10 cellular contexts compared by ENCODE assay signal in genomic region chr10:93746844-93747284, GRCh38. TPM values are rescaled to one million over a fixed set of nuclear protein-coding genes. Genes with fewer than 3 reads are reported as not detected.
A peak's percentile ranks its signal among the peaks of the same experiment; 100 is the strongest.
DNase-seq lines count a peak whose midpoint lies in the region; ATAC-seq, FAIRE-seq and TF ChIP-seq lines count a peak whose summit lies in the region.
"Had no signal": no experiment of that assay in that cellular context is flagged by ENCODE, and none has a peak within 500 bp of the region (broad histone marks: within the 10 kb centered on the region; RNA-seq: fewer than 3 reads in every experiment).

No MANE protein-coding gene starts in this region.

- no peaks in the 10 kb centered on the region for H3K36me3 ChIP-seq in IMR-90 (ENCODE audit: control insufficient read depth, insufficient read depth, low read length)
- no peaks in the 10 kb centered on the region for H3K36me3 ChIP-seq in GM12878 (ENCODE audit: control insufficient read depth in 2 of 2, insufficient read depth in 2 of 2, low read length in 1 of 2)
- no peaks in the 10 kb centered on the region for H3K36me3 ChIP-seq in gastrocnemius medialis

- peak overlapping the region; percentile 76 to 95 (median 78) for H3K27ac Mint-ChIP-seq in nephron
- H3K27ac Mint-ChIP-seq: T-helper 1 cell treated with Interleukin-12 subunit alpha and Interleukin-12 subunit beta and Interleukin-4 antibody, amounts not matched to agents 30 μg/mL and 1 μg/mL, for 36 hours had no signal

- H4K5ac ChIP-seq in IMR-90 (ENCODE audit: low read depth, low read length) = no peak overlapping the region

- H3K18ac ChIP-seq in IMR-90 (ENCODE audit: low read depth, low read length) = no peak overlapping the region

- dilution Hi-C loops in IMR-90 (cut with HindIII; ENCODE audit: low sequenced_read_pairs, unreplicated experiment) = no loop called here

- no peak overlapping the region for H4K91ac ChIP-seq in IMR-90 (ENCODE audit: insufficient read depth, low read depth, low read length)

- RAD21 ChIA-PET in GM12878 (lab: Charles Lee; ENCODE audit: unreplicated experiment) = no interaction called here

- SMC1A ChIA-PET in GM12878 (lab: Charles Lee; ENCODE audit: uncharacterized antibody, unreplicated experiment) = interaction anchor here (0.8 to 3.7 kb wide), 3 partner anchors 27 to 69 kb away, joined by 3 to 13 read pairs (median 3); no protein-coding TSS in a partner anchor

- H3K27me3 Mint-ChIP-seq in nephron (ENCODE audit: low read depth) = peaks cover 5% of the 10 kb centered on the region

- H2BK5ac ChIP-seq in IMR-90 (ENCODE audit: low read depth, low read length, poor library complexity, severe bottlenecking) = no peak overlapping the region

- H3K4ac ChIP-seq in IMR-90 (ENCODE audit: low read depth, low read length) = no peak overlapping the region

- no peaks in the 10 kb centered on the region for H3K9me1 ChIP-seq in IMR-90 (ENCODE audit: insufficient read depth, low read length)

- BruUV-seq in IMR-90 (replicated peaks; lab: Mats Ljungman, UMichigan) (no TSS peak), GM12878 (replicated peaks; lab: Mats Ljungman, UMichigan) (no TSS peak)

- no peak for TF ChIP-seq EP300 in GM12878 (IDR thresholded peaks at IDR 0.05; ENCODE audit: borderline replicate concordance in 1 of 2, control insufficient read depth in 1 of 2, low read depth in 2 of 2, low read length in 2 of 2)

- intact Hi-C loops in IMR-90 (cut with micrococcal nuclease) = no loop called here
- intact Hi-C loops in GM12878 (cut with micrococcal nuclease; ENCODE audit: unreplicated experiment) = loop anchor here (5.0 kb wide), 1 partner anchor 70 kb away; no protein-coding TSS in a partner anchor
- intact Hi-C loops in gastrocnemius medialis (cut with DNase I; ENCODE audit: low total_unique reads) = no loop called here

- H3K36me3 Mint-ChIP-seq in nephron (ENCODE audit: low read depth) = no peaks in the 10 kb centered on the region
- H3K36me3 Mint-ChIP-seq: naive B cell had no signal

- in situ Hi-C loops in IMR-90 (cut with MboI; ENCODE audit: low sequenced_read_pairs) (no loop called here), GM12878 (cut with MboI) (no loop called here), gastrocnemius medialis (cut with MboI; ENCODE audit: low sequenced_read_pairs in 4 of 4) (no loop called here)

- no peak overlapping the region for H2BK120ac ChIP-seq in IMR-90 (ENCODE audit: low read depth, low read length)

- no peak overlapping the region for H3K56ac ChIP-seq in IMR-90 (ENCODE audit: extremely low read depth, insufficient read depth, low read length)

- peaks cover 5% of the 10 kb centered on the region for H3K27me3 ChIP-seq in IMR-90 (ENCODE audit: control insufficient read depth, insufficient read depth, low read length)
- no peaks in the 10 kb centered on the region for H3K27me3 ChIP-seq in GM12878 (replicated peaks in 1 of 2; ENCODE audit: control insufficient read depth in 2 of 2, insufficient read depth in 2 of 2, low read length in 1 of 2)
- no peaks in the 10 kb centered on the region for H3K27me3 ChIP-seq in gastrocnemius medialis

- FAIRE-seq in GM12878 (lab: Jason Lieb, UNC) = no peak

- DNase-seq in EH (ENCODE audit: low read depth) (peak; percentile 100), IMR-90 (peak; percentile 89), GM12878 (ENCODE audit: low read depth, low spot score) (no peak), GDM1 (lab: John Stamatoyannopoulos, UW) (no peak), midbrain (lab: John Stamatoyannopoulos, UW) (no peak), gastrocnemius medialis (no peak)
- DNase-seq in activated CD4-positive, CD25-positive, alpha-beta regulatory T cell treated with anti-CD3 and anti-CD28 coated beads, Interleukin-2, amount 50 U/mL, for 72 hours = no peak
- DNase-seq: naive B cell had no signal

- H4K20me1 ChIP-seq in IMR-90 (ENCODE audit: insufficient read depth, low read length) (no peaks in the 10 kb centered on the region), GM12878 (ENCODE audit: control insufficient read depth, insufficient read depth) (no peaks in the 10 kb centered on the region)

- H2AK9ac ChIP-seq in IMR-90 (replicated peaks; ENCODE audit: low read depth, low read length, poor library complexity) = no peak overlapping the region

- H3K9me3 Mint-ChIP-seq in nephron = no peaks in the 10 kb centered on the region
- H3K9me3 Mint-ChIP-seq: naive B cell; T-helper 1 cell treated with Interleukin-12 subunit alpha and Interleukin-12 subunit beta and Interleukin-4 antibody, amounts not matched to agents 30 μg/mL and 1 μg/mL, for 36 hours had no signal

- H3K4me1 Mint-ChIP-seq in nephron = peaks cover 16% of the 10 kb centered on the region

- CTCF ChIA-PET in IMR-90 (lab: Yijun Ruan, JAX) = interaction anchor here (1.6 kb wide), 1 partner anchor 69 kb away, joined by 4 read pairs; no protein-coding TSS in a partner anchor
- CTCF ChIA-PET in GM12878 (lab: Yijun Ruan, JAX) = interaction anchor here (0.7 to 4.0 kb wide), 3 partner anchors 13 to 68 kb away, joined by 3 to 31 read pairs (median 4); no protein-coding TSS in a partner anchor

- H3K4me2 ChIP-seq in IMR-90 (ENCODE audit: low read depth, low read length) (peak overlapping the region; percentile 36), GM12878 (ENCODE audit: control insufficient read depth, insufficient read depth) (no peak overlapping the region)

- H2AK5ac ChIP-seq in IMR-90 (ENCODE audit: low read depth, low read length) = no peak overlapping the region

- TF ChIP-seq RAD21 in IMR-90 (IDR thresholded peaks at IDR 0.05; ENCODE audit: low read length) (no peak), GM12878 (IDR thresholded peaks at IDR 0.05; ENCODE audit: insufficient read depth, low read depth, low read length) (0 out of 2 replicates have a peak, but pooled peaks have one; percentile 5)

- H3K27ac ChIP-seq in IMR-90 (ENCODE audit: insufficient read depth, low read length) = no peak overlapping the region
- H3K27ac ChIP-seq in GM12878 (ENCODE audit: control insufficient read depth, insufficient read depth) = no peak overlapping the region
- no peak overlapping the region for H3K27ac ChIP-seq in gastrocnemius medialis

- no peak overlapping the region for H2AFZ ChIP-seq in IMR-90 (replicated peaks; ENCODE audit: low read length, poor library complexity)
- H2AFZ ChIP-seq in GM12878 (ENCODE audit: control insufficient read depth, low read depth, low read length) = no peak overlapping the region

- ATAC-seq in IMR-90 (ENCODE audit: low read depth) = peak; percentile 85
- ATAC-seq in GM12878 = peak; percentile 55
- no peak for ATAC-seq in gastrocnemius medialis

- H3K4me1 ChIP-seq in IMR-90 (ENCODE audit: control insufficient read depth, insufficient read depth, low read length) (peaks cover 2% of the 10 kb centered on the region; the same call in 1 of the 2 replicates), GM12878 (ENCODE audit: control insufficient read depth, insufficient read depth, low read length) (no peaks in the 10 kb centered on the region; the same call in none of the 2 replicates), gastrocnemius medialis (peaks cover 0 to 5% of the 10 kb centered on the region in 2 donors)

- H3K79me1 ChIP-seq in IMR-90 (ENCODE audit: low read depth in 1 of 2, low read length in 2 of 2) = no peaks in the 10 kb centered on the region

- no peak overlapping the region for H3K23ac ChIP-seq in IMR-90 (ENCODE audit: low read depth, low read length)

- H2BK20ac ChIP-seq in IMR-90 (ENCODE audit: low read depth, low read length) = no peak overlapping the region; the same call in 1 of the 2 replicates

- H2BK15ac ChIP-seq in IMR-90 (ENCODE audit: low read depth, low read length) = no peak overlapping the region

- H3K9me3 ChIP-seq in IMR-90 (ENCODE audit: control insufficient read depth, insufficient read depth, low read length) = no peaks in the 10 kb centered on the region
- H3K9me3 ChIP-seq in GM12878 (replicated peaks; ENCODE audit: control insufficient read depth, insufficient read depth, low read length) = no peaks in the 10 kb centered on the region
- H3K9me3 ChIP-seq in gastrocnemius medialis = no peaks in the 10 kb centered on the region

- H3K9ac ChIP-seq in IMR-90 (ENCODE audit: low read depth, low read length) (no peak overlapping the region), GM12878 (ENCODE audit: control insufficient read depth, insufficient read depth, low read length) (no peak overlapping the region)

- H3K79me2 ChIP-seq in GM12878 (ENCODE audit: control insufficient read depth, insufficient read depth, low read length) = no peaks in the 10 kb centered on the region

- no peak overlapping the region for H3K14ac ChIP-seq in IMR-90 (replicated peaks; ENCODE audit: low read depth, low read length)

- POLR2A ChIA-PET in IMR-90 (lab: Charles Lee; ENCODE audit: unreplicated experiment) (interaction anchor here (0.6 to 1.0 kb wide), 2 partner anchors 11 to 103 kb away, joined by 3 read pairs; partner anchors contain the start of gene LGI1), GM12878 (lab: Charles Lee) (interaction anchor here (0.5 to 1.0 kb wide), 3 partner anchors 106 to 599 kb away, joined by 3 to 4 read pairs (median 3); no protein-coding TSS in a partner anchor)

- H4K8ac ChIP-seq in IMR-90 (ENCODE audit: low read depth in 2 of 2, low read length in 2 of 2) = no peak overlapping the region

- H3K4me3 Mint-ChIP-seq in nephron = no peak overlapping the region
- H3K4me3 Mint-ChIP-seq: naive B cell; T-helper 1 cell treated with Interleukin-12 subunit alpha and Interleukin-12 subunit beta and Interleukin-4 antibody, amounts not matched to agents 30 μg/mL and 1 μg/mL, for 36 hours had no signal

- TF ChIP-seq CTCF in IMR-90 (conservative IDR thresholded peaks at IDR 0.05; ENCODE audit: low read depth, low read length) (no peak; the same call in 1 of the 2 replicates), GM12878 (IDR thresholded peaks at IDR 0.05 in 2 of 3, conservative IDR thresholded peaks at IDR 0.05 in 1 of 3; ENCODE audit: control insufficient read depth in 2 of 3, extremely low read depth in 1 of 3, insufficient read depth in 1 of 3, low read depth in 3 of 3, low read length in 3 of 3) (peak; percentile 26 to 44 (median 41); a peak in 4 of 6 replicates), nephron (IDR thresholded peaks at IDR 0.05; ENCODE audit: unreplicated experiment in 3 of 3) (peak in 2 of 3 experiments; percentile 19 to 22), gastrocnemius medialis (IDR thresholded peaks at IDR 0.05 in 4 of 5, conservative IDR thresholded peaks at IDR 0.05 in 1 of 5) (no peak)

- no CpG with 5 or more reads among the region's 4 CpGs for WGBS in IMR-90 (ENCODE audit: extremely low coverage in 2 of 2, insufficient read length in 1 of 2), 2 experiments
- 61% methylated on average over 4 of the region's 4 CpGs for WGBS in GM12878 (ENCODE audit: insufficient coverage, insufficient replicate concordance, low lambda C conversion rate, missing lambda C conversion rate)

- H3K4me3 ChIP-seq in IMR-90 (ENCODE audit: insufficient read depth, low read depth, low read length) (no peak overlapping the region), GM12878 (no peak overlapping the region), gastrocnemius medialis (no peak overlapping the region)

- TF ChIP-seq POLR2A in IMR-90 (IDR thresholded peaks at IDR 0.05; ENCODE audit: low read depth, low read length) = no peak
- TF ChIP-seq POLR2A in GM12878 (IDR thresholded peaks at IDR 0.05; ENCODE audit: low read depth, low read length) = no peak
- no peak for TF ChIP-seq POLR2A in gastrocnemius medialis (IDR thresholded peaks at IDR 0.05)

RNA-seq across cellular contexts. Expression of gene LGI1, which starts 10.9 kb away (rescaled TPM):
- total RNA-seq in IMR-90 (2012; rRNA removed) (not detected in 2 replicates), GM12878 (2014; rRNA removed) (not detected in 2 replicates), GM12878 (2014; rRNA removed; fragmentation: Illumina TruSeq; extraction: Trizol) (not detected in 2 replicates), GM12878 (2021) (not detected in 2 replicates), gastrocnemius medialis (10 to 100 TPM in 1 of 4 donors, under 1 TPM in 1, not detected in 2; 0.33 to 12.6 TPM)
- polyA plus RNA-seq in IMR-90 (2012; rRNA removed) (not detected in 2 replicates), GM12878 (2011; rRNA removed) (0.04 TPM in 1 of 2 replicates, not detected in the other), GM12878 (2014; fragmentation: Illumina TruSeq; extraction: Trizol) (not detected in 2 replicates), GM12878 (2014; fragmentation: Nextera tagmentation; extraction: Ambion mirVana) (not detected), GM12878 (2014; rRNA removed) (not detected in 2 replicates), GM12878 (2016; fragmentation: Nextera tagmentation; extraction: Ambion mirVana) (not detected)
- polyA plus RNA-seq in IMR-90 (2012; cell fraction: cytosol; rRNA removed) = not detected in 2 replicates
- not detected in 2 replicates for polyA plus RNA-seq in IMR-90 (2012; cell fraction: nucleus; rRNA removed; ENCODE audit: low replicate concordance)
- not detected in 2 replicates for total RNA-seq in GM12878 (2013; cell fraction: nucleolus; rRNA removed)
- polyA plus RNA-seq in GM12878 (2011; ENCODE audit: low read depth) = not detected
- polyA plus RNA-seq in GM12878 (2011; cell fraction: cytosol; rRNA removed) = 0.16 TPM in 1 of 2 replicates, not detected in the other
- not detected in 2 replicates for polyA plus RNA-seq in GM12878 (2011; cell fraction: nucleus; rRNA removed)
- polyA plus RNA-seq in GM12878 (2012) = 0.06 TPM in 1 of 2 replicates, not detected in the other
- not detected in 2 replicates for polyA minus RNA-seq in GM12878 (2011; rRNA and poly(A)+ RNA removed)
- polyA minus RNA-seq in GM12878 (2011; cell fraction: cytosol; rRNA and poly(A)+ RNA removed) = not detected in 2 replicates
- not detected in 2 replicates for polyA minus RNA-seq in GM12878 (2011; cell fraction: nucleus; rRNA and poly(A)+ RNA removed)

RNA-seq across cellular contexts. Expression of gene FRA10AC1, which starts 44.5 kb away (rescaled TPM):
- total RNA-seq in IMR-90 (2012; rRNA removed) (1.6 and 10.6 TPM in 2 replicates), GM12878 (2014; rRNA removed) (8.5 and 8.9 TPM in 2 replicates), GM12878 (2014; rRNA removed; fragmentation: Illumina TruSeq; extraction: Trizol) (9.8 and 11.0 TPM in 2 replicates), GM12878 (2021) (7.3 and 9.7 TPM in 2 replicates), gastrocnemius medialis (10 to 100 TPM in 1 of 4 donors, 1 to 10 TPM in 3; 4.9 to 10.5 (median 5.5) TPM)
- polyA plus RNA-seq in IMR-90 (2012; rRNA removed) (4.9 and 7.7 TPM in 2 replicates), GM12878 (2011; rRNA removed) (18.1 and 33.3 TPM in 2 replicates), GM12878 (2014; fragmentation: Illumina TruSeq; extraction: Trizol) (13.3 and 20.6 TPM in 2 replicates), GM12878 (2014; fragmentation: Nextera tagmentation; extraction: Ambion mirVana) (10 to 100 TPM in 1 of 2 experiments, 1 to 10 TPM in 1; 5.3 to 10.8 TPM), GM12878 (2014; rRNA removed) (6.6 and 10.0 TPM in 2 replicates), GM12878 (2016; fragmentation: Nextera tagmentation; extraction: Ambion mirVana) (10 to 100 TPM in 1 of 2 experiments, 1 to 10 TPM in 1; 9.8 to 11.0 TPM)
- polyA plus RNA-seq in IMR-90 (2012; cell fraction: cytosol; rRNA removed) = 0.43 and 0.60 TPM in 2 replicates
- polyA plus RNA-seq in IMR-90 (2012; cell fraction: nucleus; rRNA removed; ENCODE audit: low replicate concordance) = 1.6 and 17.6 TPM in 2 replicates
- 120 and 179 TPM in 2 replicates for total RNA-seq in GM12878 (2013; cell fraction: nucleolus; rRNA removed)
- 3.8 TPM for polyA plus RNA-seq in GM12878 (2011; ENCODE audit: low read depth)
- 2.0 and 10.9 TPM in 2 replicates for polyA plus RNA-seq in GM12878 (2011; cell fraction: cytosol; rRNA removed)
- polyA plus RNA-seq in GM12878 (2011; cell fraction: nucleus; rRNA removed) = 20.2 and 26.3 TPM in 2 replicates
- 11.8 and 15.9 TPM in 2 replicates for polyA plus RNA-seq in GM12878 (2012)
- polyA minus RNA-seq in GM12878 (2011; rRNA and poly(A)+ RNA removed) = 8.3 and 8.4 TPM in 2 replicates
- 2.8 and 3.1 TPM in 2 replicates for polyA minus RNA-seq in GM12878 (2011; cell fraction: cytosol; rRNA and poly(A)+ RNA removed)
- 21.9 and 34.9 TPM in 2 replicates for polyA minus RNA-seq in GM12878 (2011; cell fraction: nucleus; rRNA and poly(A)+ RNA removed)

Comparison
In these comparisons a context has a peak if more than half of its experiments do, and no peak if none do; other contexts are left out.
1. DNase-seq: peak in EH (single experiment) and IMR-90 (single experiment); none in GM12878 (single experiment), GDM1 (single experiment), midbrain (single experiment), gastrocnemius medialis (0 of 2) and activated CD4-positive, CD25-positive, alpha-beta regulatory T cell treated with anti-CD3 and anti-CD28 coated beads, Interleukin-2, amount 50 U/mL, for 72 hours (single experiment).
2. ATAC-seq: peak in IMR-90 (single experiment) and GM12878 (single experiment); none in gastrocnemius medialis (0 of 2).
3. CTCF ChIP-seq: peak in GM12878 (3 of 3) and nephron (2 of 3); none in IMR-90 (single experiment) and gastrocnemius medialis (0 of 5).